1 cellular context compared by ENCODE assay signal in the genomic region with DNA sequence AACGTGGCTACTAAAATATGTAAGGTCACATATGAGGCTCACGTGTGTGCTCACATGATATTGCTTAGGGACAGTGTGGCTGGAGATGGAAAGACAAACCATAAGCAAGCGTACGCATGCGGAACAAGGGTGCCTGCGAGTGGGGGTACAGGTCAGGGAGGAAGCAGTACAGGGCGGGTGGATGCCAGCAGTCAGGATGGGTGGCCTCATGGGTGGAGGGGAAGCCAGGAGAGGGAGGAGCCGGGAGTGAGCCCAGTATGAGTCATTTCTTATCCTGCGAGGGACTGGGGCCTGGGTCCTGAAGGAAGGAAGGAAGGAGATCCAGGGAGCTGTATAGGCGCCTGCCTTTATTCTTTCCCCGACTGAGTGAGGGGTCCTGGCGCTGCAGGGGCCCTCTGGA.
TF ChIP-seq lines count a peak whose summit lies in the region.

No MANE protein-coding gene starts in this region.

TF ChIP-seq in H1, 55 proteins besides CTCF, POLR2A, EP300 and RAD21:
- peak; percentile 43; the same call in 1 of the 2 replicates for TF ChIP-seq JUND (IDR thresholded peaks at IDR 0.05; ENCODE audit: low read length)
- TF ChIP-seq, protein P1, sequence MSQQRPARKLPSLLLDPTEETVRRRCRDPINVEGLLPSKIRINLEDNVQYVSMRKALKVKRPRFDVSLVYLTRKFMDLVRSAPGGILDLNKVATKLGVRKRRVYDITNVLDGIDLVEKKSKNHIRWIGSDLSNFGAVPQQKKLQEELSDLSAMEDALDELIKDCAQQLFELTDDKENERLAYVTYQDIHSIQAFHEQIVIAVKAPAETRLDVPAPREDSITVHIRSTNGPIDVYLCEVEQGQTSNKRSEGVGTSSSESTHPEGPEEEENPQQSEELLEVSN (IDR thresholded peaks at IDR 0.05) = no peak
TF ChIP-seq in H1: peak in this region for 1.
